ENCODE assay signal across 8 cellular contexts in genomic region chr10:103659674-103660363, GRCh38.
DNase-seq lines count a peak whose midpoint lies in the region; ATAC-seq and TF ChIP-seq lines count a peak whose summit lies in the region.

No MANE protein-coding gene starts in this region.

- peak; percentile 78 for ATAC-seq in GM18907 (IDR thresholded peaks at IDR 0.05; ENCODE audit: unreplicated experiment)
- ATAC-seq in HG03139 (IDR thresholded peaks at IDR 0.05; ENCODE audit: unreplicated experiment), result peak; percentile 65
- ATAC-seq in T-cell (replicated peaks in 1 of 4), result peak; percentile 77 to 81 (median 78)

- peak overlapping the region; percentile 92 for H3K27ac ChIP-seq in skeletal muscle tissue (ENCODE audit: low read depth, low read length)

- CTCF ChIA-PET in T-cell (lab: Charles Lee), result interaction anchor here in 1 of 2 donors (1.2 to 2.0 kb wide), 2 partner anchors 18 to 26 kb away, joined by 3 to 12 read pairs; no protein-coding TSS in a partner anchor

- POLR2A ChIA-PET in T-cell (lab: Charles Lee), result no interaction called here

- peak; percentile 81 for DNase-seq in Ammon's horn (ENCODE audit: low spot score)
- DNase-seq in T-cell, result peak in 33 of 34 experiments; percentile 26 to 67 (median 45)
- peak; percentile 94 for DNase-seq in astrocyte of the spinal cord (ENCODE audit: low read depth, low spot score)
- DNase-seq in hippocampal formation (lab: John Stamatoyannopoulos, UW), result peak; percentile 54 to 70
- no peak for DNase-seq in NCI-H1930 (lab: John Stamatoyannopoulos, UW)

- peaks cover 38 to 56% (median 47%) of the 10 kb centered on the region in 3 donors for H3K4me1 ChIP-seq in skeletal muscle tissue (ENCODE audit: control insufficient read depth in 3 of 3, insufficient read depth in 3 of 3, low read length in 3 of 3)

- no peaks in the 10 kb centered on the region for H3K27me3 Mint-ChIP-seq in T-cell

- no peaks in the 10 kb centered on the region for H3K27me3 ChIP-seq in skeletal muscle tissue (ENCODE audit: control insufficient read depth in 3 of 3, insufficient read depth in 3 of 3, low read length in 3 of 3)

- H3K36me3 ChIP-seq in skeletal muscle tissue (ENCODE audit: control insufficient read depth in 3 of 3, insufficient read depth in 3 of 3, low read length in 3 of 3), result peaks cover 17 to 23% (median 19%) of the 10 kb centered on the region in 3 donors

- peak overlapping the region; percentile 78 to 85 (median 80) for H3K9ac ChIP-seq in skeletal muscle tissue (ENCODE audit: low read depth in 1 of 3, low read length in 3 of 3)

- peak; percentile 5 for TF ChIP-seq CTCF in astrocyte of the spinal cord (IDR thresholded peaks at IDR 0.05; ENCODE audit: low read depth, low read length)

- in situ Hi-C loops in astrocyte of the spinal cord (cut with HindIII; ENCODE audit: low sequenced_read_pairs), result no loop called here

- H3K4me3 ChIP-seq in astrocyte of the spinal cord (ENCODE audit: low read depth, low read length), result peak overlapping the region; percentile 50
- peak overlapping the region; percentile 51 to 77 (median 76) for H3K4me3 ChIP-seq in skeletal muscle tissue (ENCODE audit: low read length in 3 of 3)

- H3K27ac Mint-ChIP-seq in T-cell, result peak overlapping the region; percentile 87 to 93

- peaks cover 15% of the 10 kb centered on the region for H3K36me3 Mint-ChIP-seq in T-cell

- H3K4me1 Mint-ChIP-seq in T-cell, result peaks cover 17 to 29% (median 20%) of the 10 kb centered on the region in 3 donors

- H3K9me3 ChIP-seq in skeletal muscle tissue (ENCODE audit: control insufficient read depth in 3 of 3, low read length in 3 of 3), result no peaks in the 10 kb centered on the region

- peak overlapping the region; percentile 88 to 90 (median 88) for H3K4me3 Mint-ChIP-seq in T-cell

- H3K9me3 Mint-ChIP-seq in T-cell, result peaks cover 0 to 5% (median 0%) of the 10 kb centered on the region in 3 donors

Comparison
In these comparisons a context has a peak if more than half of its experiments do, and no peak if none do; other contexts are left out.
1. DNase-seq: peak in Ammon's horn (single experiment), T-cell (33 of 34), astrocyte of the spinal cord (single experiment) and hippocampal formation (2 of 2); none in NCI-H1930 (0 of 2).
2. Peak in every context shown above with its lines, with median percentiles within 50 percentile points of each other: ATAC-seq.